In genomic region chr19:3898426-3898825, GRCh38 we compare ENCODE assay signal across 26 cellular contexts. TPM values are rescaled to one million over a fixed set of nuclear protein-coding genes. Genes with fewer than 3 reads are reported as not detected.
"Had no signal": no experiment of that assay in that cellular context is flagged by ENCODE, and none has a peak within 500 bp of the region (broad histone marks: within the 10 kb centered on the region; RNA-seq: fewer than 3 reads in every experiment).

No MANE protein-coding gene starts in this region.

- H3K36me3 Mint-ChIP-seq: IgD-negative memory B cell had no signal

- H3K36me3 ChIP-seq: SJSA1 had no signal

- H3K27ac ChIP-seq: HL-60, SJSA1, SK-N-MC had no signal

- H3K27me3 Mint-ChIP-seq: IgD-negative memory B cell had no signal

- H3K4me3 ChIP-seq: SJSA1, SK-N-MC had no signal

- DNase-seq: KBM-7, MV-4-11, NCI-H1048, NCI-H1105, NCI-H1417, NCI-H1436 treated with DMSO at 0.1 percent for 48 hours, NCI-H1694 treated with DMSO at 0.1 percent for 48 hours, NCI-H1930, NCI-H2081, NCI-H2107, NCI-H2227 treated with DMSO at 0.1 percent for 48 hours, NCI-H524, NCI-H526 treated with DMSO at 0.1 percent for 48 hours, NCI-H748 treated with DMSO at 0.1 percent for 48 hours, Right ventricle myocardium superior, RPMI8226, SIG-M5 had no signal

- H3K4me3 Mint-ChIP-seq: IgD-negative memory B cell had no signal

- FAIRE-seq: HTR-8/SVneo, RCC 7860 had no signal

- H3K4me1 ChIP-seq: SJSA1 had no signal

RNA-seq across cellular contexts. Expression of gene ATCAY, which starts 17.9 kb away (rescaled TPM):
- total RNA-seq: MCF 10A, NCI-H460, Right ventricle myocardium superior had no signal
- polyA plus RNA-seq: IgD-negative memory B cell had no signal

RNA-seq across cellular contexts. Expression of gene ZFR2, which starts 29.6 kb away (rescaled TPM):
- total RNA-seq: LHCN-M2, MCF 10A, NCI-H460, Right ventricle myocardium superior, SJSA1 had no signal

RNA-seq across cellular contexts. Expression of gene NMRK2, which starts 34.4 kb away (rescaled TPM):
- total RNA-seq: LHCN-M2, MCF 10A, NCI-H460, SJSA1 had no signal
- polyA plus RNA-seq: IgD-negative memory B cell had no signal
